ENCODE assay signal across 24 cellular contexts in the genomic region with DNA sequence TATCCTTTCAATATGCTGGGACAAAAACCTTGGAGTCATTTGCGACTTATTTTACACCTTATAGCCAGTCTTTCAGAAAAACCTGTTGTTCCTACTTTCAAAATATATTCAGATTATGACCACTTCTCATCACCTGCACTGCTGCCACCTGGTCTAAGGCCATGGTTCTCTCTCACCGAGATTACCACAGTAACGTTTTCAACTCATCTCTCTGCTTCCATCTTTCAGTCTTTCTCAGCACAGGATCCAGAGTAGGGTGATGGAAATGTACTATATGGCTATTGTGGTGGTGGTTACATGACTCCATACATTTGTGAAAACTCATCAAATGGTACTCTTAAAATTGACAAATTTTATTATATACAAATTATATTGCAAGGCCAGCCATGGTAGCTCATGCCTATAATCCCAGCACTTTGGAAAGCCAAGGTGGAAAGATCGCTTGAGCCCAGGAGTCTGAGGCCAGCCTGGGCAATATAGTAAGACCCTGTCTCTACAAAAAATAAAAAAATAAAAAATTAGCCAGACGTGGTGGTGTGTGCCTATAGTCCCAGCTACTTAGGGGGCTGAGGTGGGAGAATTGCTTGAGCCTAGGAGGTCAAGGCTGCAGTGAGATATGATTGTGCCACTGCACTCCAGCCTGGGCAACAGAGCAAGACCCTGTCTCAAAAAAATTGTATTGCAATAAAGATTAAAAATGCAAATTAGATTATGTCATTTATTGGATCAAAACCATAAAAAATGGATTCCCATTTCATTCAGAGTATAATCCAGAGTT.
"Had no signal": no experiment of that assay in that cellular context is flagged by ENCODE, and none has a peak within 500 bp of the region (broad histone marks: within the 10 kb centered on the region; RNA-seq: fewer than 3 reads in every experiment).

No MANE protein-coding gene starts in this region.

- H3K36me3 ChIP-seq: left ventricle myocardium inferior, ovary, right atrium auricular region, right lobe of liver, stomach, thyroid gland, transverse colon, upper lobe of left lung, vagina had no signal

- FAIRE-seq: islet of Langerhans, kidney had no signal

- H3K9me3 ChIP-seq: left ventricle myocardium inferior, mucosa of descending colon, ovary, right atrium auricular region, right lobe of liver, stomach, testis, thyroid gland, transverse colon, upper lobe of left lung, vagina had no signal

- DNase-seq: hypothalamus; immature natural killer cell; kidney; left ventricle myocardium inferior; midbrain; mucosa of descending colon; naive thymus-derived CD4-positive, alpha-beta T cell; ovary; right lobe of liver; stimulated activated CD4-positive, alpha-beta T cell treated with anti-CD3 and anti-CD28 coated beads, Interleukin-1b, Interleukin-23, amount 100 ng/mL, for 48 hours; stimulated activated CD4-positive, alpha-beta T cell treated with anti-CD3 and anti-CD28 coated beads, Interleukin-4, amount 100 ng/mL, for 1 hour; stimulated activated naive B cell treated with anti-CD40 and anti-IgM and Interleukin-4, amounts not matched to agents 10 μg/mL and 1 μg/mL and 100 μg/mL, for 72 hours; stimulated activated naive CD8-positive, alpha-beta T cell treated with anti-CD3 and anti-CD28 coated beads, Interleukin-15, Interleukin-2, amounts not matched to agents 100 U/mL and 50 U/mL, for 24 hours; stomach; testis; thyroid gland; transverse colon; upper lobe of left lung had no signal

- ATAC-seq: mucosa of descending colon; naive thymus-derived CD4-positive, alpha-beta T cell; natural killer cell treated with Interleukin-12 subunit alpha and Interleukin-12 subunit beta and Interleukin-15 and Interleukin-18, amount 100 ng/mL, for 72 hours; right lobe of liver; stimulated activated naive B cell treated with anti-CD40 and anti-IgM and Interleukin-4, amounts not matched to agents 10 μg/mL and 1 μg/mL and 100 μg/mL, for 72 hours; stimulated activated naive CD8-positive, alpha-beta T cell treated with anti-CD3 and anti-CD28 coated beads, Interleukin-15, Interleukin-2, amounts not matched to agents 100 U/mL and 50 U/mL, for 24 hours had no signal

- H3K27ac ChIP-seq: left ventricle myocardium inferior, ovary, right atrium auricular region, right lobe of liver, stomach, testis, thyroid gland, transverse colon, vagina had no signal

- H3K4me3 ChIP-seq: left ventricle myocardium inferior, lung, mucosa of descending colon, ovary, right atrium auricular region, right lobe of liver, smooth muscle cell, stomach, testis, thyroid gland, transverse colon, upper lobe of left lung, vagina had no signal

- H3K27me3 ChIP-seq: ovary, right atrium auricular region, right lobe of liver, stomach, testis, thyroid gland, transverse colon, upper lobe of left lung, vagina had no signal

- H3K4me2 ChIP-seq: smooth muscle cell had no signal
